7 cellular contexts compared by ENCODE assay signal in the genomic region with DNA sequence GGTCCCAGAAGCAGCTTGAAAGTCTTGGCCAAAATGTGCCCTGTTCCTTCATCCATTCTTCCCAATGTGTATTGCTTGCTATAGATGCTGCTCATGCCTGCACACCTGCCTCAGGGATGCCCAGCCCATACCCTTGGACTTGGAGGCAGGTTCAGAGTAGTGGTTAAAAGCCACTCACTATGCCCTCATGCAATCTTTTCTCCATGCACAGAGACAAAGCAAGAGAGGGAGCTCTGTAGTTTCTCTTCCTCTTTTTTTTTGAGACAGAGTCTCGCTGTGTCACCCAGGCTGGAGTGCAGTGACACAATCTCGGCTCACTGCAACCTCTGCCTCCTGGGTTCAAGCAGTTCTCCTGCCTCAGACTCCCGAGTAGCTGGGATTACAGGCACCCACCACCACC.
DNase-seq lines count a peak whose midpoint lies in the region; ATAC-seq lines count a peak whose summit lies in the region.

No MANE protein-coding gene starts in this region.

- ATAC-seq in GM18498 (IDR thresholded peaks at IDR 0.05; ENCODE audit: unreplicated experiment) (peak; percentile 93), GM19035 (IDR thresholded peaks at IDR 0.05; ENCODE audit: unreplicated experiment) (peak; percentile 81), GM21381 (IDR thresholded peaks at IDR 0.05; ENCODE audit: unreplicated experiment) (peak; percentile 92), HG02678 (IDR thresholded peaks at IDR 0.05; ENCODE audit: unreplicated experiment) (peak; percentile 83), HG03103 (IDR thresholded peaks at IDR 0.05; ENCODE audit: low read depth, unreplicated experiment) (peak; percentile 95), HG03565 (IDR thresholded peaks at IDR 0.05; ENCODE audit: unreplicated experiment) (peak; percentile 95)

- peak; percentile 33 for DNase-seq in OCI-M1 (lab: John Stamatoyannopoulos, UW)

Comparison
In these comparisons a context has a peak if more than half of its experiments do, and no peak if none do; other contexts are left out.
1. Peak in every context shown above with its lines: DNase-seq and ATAC-seq.